ENCODE assay signal across 15 cellular contexts in genomic region chr18:56652802-56653201, GRCh38. TPM values are rescaled to one million over a fixed set of nuclear protein-coding genes. Genes with fewer than 3 reads are reported as not detected.
DNase-seq lines count a peak whose midpoint lies in the region; ATAC-seq and TF ChIP-seq lines count a peak whose summit lies in the region.
"Had no signal": no experiment of that assay in that cellular context is flagged by ENCODE, and none has a peak within 500 bp of the region (broad histone marks: within the 10 kb centered on the region; RNA-seq: fewer than 3 reads in every experiment).

No MANE protein-coding gene starts in this region.

- no peaks in the 10 kb centered on the region for H3K36me3 ChIP-seq in neural progenitor cell
- H3K36me3 ChIP-seq: Peyer's patch had no signal

- intact Hi-C loops in activated T-helper 2 cell treated with anti-CD3 and anti-CD28 coated beads, Interferon-gamma antibody, Interleukin-2, Interleukin-4, amounts not matched to agents 10 μg/mL and 5 μg/mL and 100 μg/mL, durations not matched to agents 14 hours and 24 hours and 36 hours (cut with micrococcal nuclease): loop anchor here (10.0 kb wide), 2 partner anchors 352 to 932 kb away; partner anchors contain the start of gene FECH

- H3K27me3 ChIP-seq in neural progenitor cell: no peaks in the 10 kb centered on the region
- H3K27me3 ChIP-seq: Peyer's patch had no signal

- no peak for DNase-seq in activated CD4-positive, alpha-beta T cell treated with anti-CD3 and anti-CD28 coated beads, Interleukin-2, amount 10 ng/mL, durations not matched to agents 7 days and 5 days
- DNase-seq in activated CD4-positive, alpha-beta T cell treated with anti-CD3 and anti-CD28 coated beads for 48 hours: no peak
- DNase-seq in NOMO-1 (lab: John Stamatoyannopoulos, UW; ENCODE audit: unreplicated experiment in 2 of 2) (peak; percentile 22 to 39), neural progenitor cell (ENCODE audit: low spot score) (no peak), NCI-H1694 treated with DMSO at 0.1 percent for 48 hours (lab: John Stamatoyannopoulos, UW) (no peak), iPS-NIHi7 (ENCODE audit: extremely low spot score) (no peak)
- no peak for DNase-seq in activated T-helper 2 cell treated with anti-CD3 and anti-CD28 coated beads, Interferon-gamma antibody, Interleukin-2, Interleukin-4, amounts not matched to agents 10 μg/mL and 5 μg/mL and 100 μg/mL, durations not matched to agents 14 hours and 24 hours and 36 hours (ENCODE audit: low spot score)
- DNase-seq: EL; left cardiac atrium; NCI-H2081; Peyer's patch; stimulated activated CD4-positive, alpha-beta T cell treated with anti-CD3 and anti-CD28 coated beads, Interleukin-4, amount 100 ng/mL, for 24 hours; substantia nigra had no signal

- no peak for TF ChIP-seq CTCF in neural progenitor cell (IDR thresholded peaks at IDR 0.05)

- peaks cover 11% of the 10 kb centered on the region for H3F3A ChIP-seq in neural progenitor cell (ENCODE audit: low read depth)

- H3K9me3 Mint-ChIP-seq in activated CD4-positive, alpha-beta T cell treated with anti-CD3 and anti-CD28 coated beads, Interleukin-2, amount 10 ng/mL, durations not matched to agents 7 days and 5 days: peaks cover 4% of the 10 kb centered on the region
- H3K9me3 Mint-ChIP-seq in activated T-helper 2 cell treated with anti-CD3 and anti-CD28 coated beads, Interferon-gamma antibody, Interleukin-2, Interleukin-4, amounts not matched to agents 10 μg/mL and 5 μg/mL and 100 μg/mL, durations not matched to agents 14 hours and 24 hours and 36 hours: no peaks in the 10 kb centered on the region
- H3K9me3 Mint-ChIP-seq in neural progenitor cell: peaks cover 6% of the 10 kb centered on the region

- ATAC-seq in GM21576 (IDR thresholded peaks at IDR 0.05; ENCODE audit: unreplicated experiment): no peak
- ATAC-seq: left cardiac atrium had no signal

- H2AFZ ChIP-seq in neural progenitor cell (replicated peaks): no peak overlapping the region

- CTCF ChIA-PET in activated CD4-positive, alpha-beta T cell treated with anti-CD3 and anti-CD28 coated beads, Interleukin-2, amount 10 ng/mL, durations not matched to agents 7 days and 5 days (lab: Charles Lee): interaction anchor here (0.6 to 1.6 kb wide), 4 partner anchors 9 to 1437 kb away, joined by 3 to 6 read pairs (median 4); no protein-coding TSS in a partner anchor

- POLR2A ChIA-PET in activated CD4-positive, alpha-beta T cell treated with anti-CD3 and anti-CD28 coated beads, Interleukin-2, amount 10 ng/mL, durations not matched to agents 7 days and 5 days (lab: Charles Lee): interaction anchor here (0.6 kb wide), 1 partner anchor 14 kb away, joined by 3 read pairs; no protein-coding TSS in a partner anchor

- H3K27me3 Mint-ChIP-seq in activated CD4-positive, alpha-beta T cell treated with anti-CD3 and anti-CD28 coated beads, Interleukin-2, amount 10 ng/mL, durations not matched to agents 7 days and 5 days: no peaks in the 10 kb centered on the region
- no peaks in the 10 kb centered on the region for H3K27me3 Mint-ChIP-seq in activated T-helper 2 cell treated with anti-CD3 and anti-CD28 coated beads, Interferon-gamma antibody, Interleukin-2, Interleukin-4, amounts not matched to agents 10 μg/mL and 5 μg/mL and 100 μg/mL, durations not matched to agents 14 hours and 24 hours and 36 hours (ENCODE audit: low read depth)
- no peaks in the 10 kb centered on the region for H3K27me3 Mint-ChIP-seq in neural progenitor cell (ENCODE audit: insufficient read depth, low read depth)

- H3K27ac ChIP-seq in neural progenitor cell: no peak overlapping the region
- H3K27ac ChIP-seq: parathyroid adenoma had no signal

- peak overlapping the region; percentile 92 for H3K27ac Mint-ChIP-seq in activated CD4-positive, alpha-beta T cell treated with anti-CD3 and anti-CD28 coated beads, Interleukin-2, amount 10 ng/mL, durations not matched to agents 7 days and 5 days
- H3K27ac Mint-ChIP-seq in activated T-helper 2 cell treated with anti-CD3 and anti-CD28 coated beads, Interferon-gamma antibody, Interleukin-2, Interleukin-4, amounts not matched to agents 10 μg/mL and 5 μg/mL and 100 μg/mL, durations not matched to agents 14 hours and 24 hours and 36 hours: peak overlapping the region; percentile 77
- no peak overlapping the region for H3K27ac Mint-ChIP-seq in neural progenitor cell

- H3K79me2 ChIP-seq in neural progenitor cell (ENCODE audit: low read depth): peaks cover 43% of the 10 kb centered on the region

- H4K20me1 ChIP-seq in neural progenitor cell (ENCODE audit: low read depth): peaks cover 7% of the 10 kb centered on the region

- H3K36me3 Mint-ChIP-seq in activated CD4-positive, alpha-beta T cell treated with anti-CD3 and anti-CD28 coated beads, Interleukin-2, amount 10 ng/mL, durations not matched to agents 7 days and 5 days (ENCODE audit: low read depth): peaks cover 25% of the 10 kb centered on the region
- H3K36me3 Mint-ChIP-seq in activated T-helper 2 cell treated with anti-CD3 and anti-CD28 coated beads, Interferon-gamma antibody, Interleukin-2, Interleukin-4, amounts not matched to agents 10 μg/mL and 5 μg/mL and 100 μg/mL, durations not matched to agents 14 hours and 24 hours and 36 hours (ENCODE audit: low read depth): peaks cover 20% of the 10 kb centered on the region
- H3K36me3 Mint-ChIP-seq in neural progenitor cell: no peaks in the 10 kb centered on the region

- peak overlapping the region; percentile 84 for H3K4me3 Mint-ChIP-seq in activated CD4-positive, alpha-beta T cell treated with anti-CD3 and anti-CD28 coated beads, Interleukin-2, amount 10 ng/mL, durations not matched to agents 7 days and 5 days
- H3K4me3 Mint-ChIP-seq in activated T-helper 2 cell treated with anti-CD3 and anti-CD28 coated beads, Interferon-gamma antibody, Interleukin-2, Interleukin-4, amounts not matched to agents 10 μg/mL and 5 μg/mL and 100 μg/mL, durations not matched to agents 14 hours and 24 hours and 36 hours (ENCODE audit: low read depth): peak overlapping the region; percentile 72
- peak overlapping the region; percentile 24 for H3K4me3 Mint-ChIP-seq in neural progenitor cell

- peaks cover 58% of the 10 kb centered on the region for H3K4me1 Mint-ChIP-seq in activated CD4-positive, alpha-beta T cell treated with anti-CD3 and anti-CD28 coated beads, Interleukin-2, amount 10 ng/mL, durations not matched to agents 7 days and 5 days
- peaks cover 45% of the 10 kb centered on the region for H3K4me1 Mint-ChIP-seq in activated T-helper 2 cell treated with anti-CD3 and anti-CD28 coated beads, Interferon-gamma antibody, Interleukin-2, Interleukin-4, amounts not matched to agents 10 μg/mL and 5 μg/mL and 100 μg/mL, durations not matched to agents 14 hours and 24 hours and 36 hours (ENCODE audit: low read depth)
- peaks cover 12% of the 10 kb centered on the region for H3K4me1 Mint-ChIP-seq in neural progenitor cell

- peaks cover 16% of the 10 kb centered on the region for H3K4me1 ChIP-seq in neural progenitor cell
- H3K4me1 ChIP-seq: parathyroid adenoma had no signal

- H3K9me3 ChIP-seq in neural progenitor cell (ENCODE audit: low read depth): no peaks in the 10 kb centered on the region
- H3K9me3 ChIP-seq: Peyer's patch had no signal

- no peak overlapping the region for H3K9ac ChIP-seq in neural progenitor cell
- H3K9ac ChIP-seq: parathyroid adenoma had no signal

- H3K4me3 ChIP-seq in neural progenitor cell: no peak overlapping the region

- no peak overlapping the region for H3K4me2 ChIP-seq in neural progenitor cell

RNA-seq across cellular contexts. Expression of gene WDR7, which starts 1.6 kb away (rescaled TPM):
- total RNA-seq in activated CD4-positive, alpha-beta T cell treated with anti-CD3 and anti-CD28 coated beads, Interleukin-2, amount 10 ng/mL, durations not matched to agents 7 days and 5 days: 10 to 100 TPM; 41.5 to 44.3 TPM
- total RNA-seq in activated T-helper 2 cell treated with anti-CD3 and anti-CD28 coated beads, Interferon-gamma antibody, Interleukin-2, Interleukin-4, amounts not matched to agents 10 μg/mL and 5 μg/mL and 100 μg/mL, durations not matched to agents 14 hours and 24 hours and 36 hours: 25.4 and 27.1 TPM in 2 replicates
- 8.3 and 12.3 TPM in 2 replicates for total RNA-seq in neural progenitor cell (ENCODE audit: low replicate concordance)

RNA-seq across cellular contexts. Expression of gene TXNL1, which starts 14.4 kb away (rescaled TPM):
- total RNA-seq in activated CD4-positive, alpha-beta T cell treated with anti-CD3 and anti-CD28 coated beads, Interleukin-2, amount 10 ng/mL, durations not matched to agents 7 days and 5 days: 10 to 100 TPM; 52.9 to 58.6 TPM
- 95.1 and 96.3 TPM in 2 replicates for total RNA-seq in activated T-helper 2 cell treated with anti-CD3 and anti-CD28 coated beads, Interferon-gamma antibody, Interleukin-2, Interleukin-4, amounts not matched to agents 10 μg/mL and 5 μg/mL and 100 μg/mL, durations not matched to agents 14 hours and 24 hours and 36 hours
- 75.6 and 128 TPM in 2 replicates for total RNA-seq in neural progenitor cell (ENCODE audit: low replicate concordance)

Comparison
In these comparisons a context has a peak if more than half of its experiments do, and no peak if none do; other contexts are left out.
1. DNase-seq: peak in NOMO-1 (2 of 2); none in activated CD4-positive, alpha-beta T cell treated with anti-CD3 and anti-CD28 coated beads, Interleukin-2, amount 10 ng/mL, durations not matched to agents 7 days and 5 days (single experiment), activated CD4-positive, alpha-beta T cell treated with anti-CD3 and anti-CD28 coated beads for 48 hours (single experiment), activated T-helper 2 cell treated with anti-CD3 and anti-CD28 coated beads, Interferon-gamma antibody, Interleukin-2, Interleukin-4, amounts not matched to agents 10 μg/mL and 5 μg/mL and 100 μg/mL, durations not matched to agents 14 hours and 24 hours and 36 hours (single experiment), neural progenitor cell (single experiment), NCI-H1694 treated with DMSO at 0.1 percent for 48 hours (single experiment) and iPS-NIHi7 (single experiment).
2. H3K4me3 Mint-ChIP-seq: peak in every context shown above with its lines; median percentile 84 in activated CD4-positive, alpha-beta T cell treated with anti-CD3 and anti-CD28 coated beads, Interleukin-2, amount 10 ng/mL, durations not matched to agents 7 days and 5 days; 72 in activated T-helper 2 cell treated with anti-CD3 and anti-CD28 coated beads, Interferon-gamma antibody, Interleukin-2, Interleukin-4, amounts not matched to agents 10 μg/mL and 5 μg/mL and 100 μg/mL, durations not matched to agents 14 hours and 24 hours and 36 hours; 24 in neural progenitor cell.